Comparison of ENCODE assay signal across 11 cellular contexts in the genomic region with DNA sequence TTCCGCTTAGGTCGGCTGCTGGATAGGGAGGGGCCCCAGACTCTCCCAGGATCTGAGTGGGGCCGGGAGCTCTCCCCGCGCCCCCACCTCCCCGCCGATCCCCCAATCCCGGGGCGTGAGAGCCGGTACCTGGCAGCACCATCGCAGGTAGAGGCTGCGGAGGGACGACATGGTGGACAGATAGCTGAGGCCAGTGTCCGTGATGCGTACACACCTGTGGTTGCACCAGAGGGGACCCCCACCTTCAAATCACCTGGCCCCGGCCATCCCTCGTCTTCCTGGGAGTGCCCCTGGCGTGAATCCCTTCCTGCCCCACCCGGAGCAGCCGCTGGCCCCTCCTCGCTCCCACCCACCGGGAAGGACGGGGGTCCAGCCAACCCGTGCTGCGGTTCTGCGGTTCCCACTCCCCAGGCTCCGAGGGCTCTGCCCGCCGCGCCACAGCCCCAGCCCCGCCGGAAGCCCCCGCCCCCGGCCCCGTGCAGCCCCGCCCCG. TPM values are rescaled to one million over a fixed set of nuclear protein-coding genes. Genes with fewer than 3 reads are reported as not detected.
A peak's percentile ranks its signal among the peaks of the same experiment; 100 is the strongest.
DNase-seq lines count a peak whose midpoint lies in the region; ATAC-seq and TF ChIP-seq lines count a peak whose summit lies in the region.
"Had no signal": no experiment of that assay in that cellular context is flagged by ENCODE, and none has a peak within 500 bp of the region (broad histone marks: within the 10 kb centered on the region; RNA-seq: fewer than 3 reads in every experiment).

No MANE protein-coding gene starts in this region.

- H3K27me3 ChIP-seq in OCI-LY1 (ENCODE audit: insufficient read depth, low read length) (no peaks in the 10 kb centered on the region; the same call in 1 of the 2 replicates), endodermal cell (ENCODE audit: control insufficient read depth, insufficient read depth, low read length, poor library complexity, severe bottlenecking) (peaks cover 90% of the 10 kb centered on the region)

- no peaks in the 10 kb centered on the region for H3K36me3 ChIP-seq in OCI-LY1 (ENCODE audit: insufficient read depth, low read length)
- H3K36me3 ChIP-seq in endodermal cell (ENCODE audit: control insufficient read depth, insufficient read depth, low read length): no peaks in the 10 kb centered on the region

- ATAC-seq in GM18519 (IDR thresholded peaks at IDR 0.05; ENCODE audit: low FRiP score, unreplicated experiment): no peak
- no peak for ATAC-seq in HG02870 (IDR thresholded peaks at IDR 0.05; ENCODE audit: unreplicated experiment)

- no peaks in the 10 kb centered on the region for H3K9me2 ChIP-seq in OCI-LY1 (ENCODE audit: low read depth, low read length)

- no peak for DNase-seq in activated CD4-positive, alpha-beta T cell treated with anti-CD3 and anti-CD28 coated beads, Interleukin-2, amount 10 ng/mL, durations not matched to agents 7 days and 5 days
- DNase-seq in activated CD4-positive, alpha-beta T cell treated with anti-CD3 and anti-CD28 coated beads, Interleukin-2, amount 50 U/mL, for 1 hour: no peak
- no peak for DNase-seq in endodermal cell
- DNase-seq in HK-2 (ENCODE audit: unreplicated experiment): no peak

- H3K9me3 ChIP-seq in OCI-LY1 (ENCODE audit: low read length): no peaks in the 10 kb centered on the region
- H3K9me3 ChIP-seq in endodermal cell (ENCODE audit: control insufficient read depth, low read length): no peaks in the 10 kb centered on the region

- peak overlapping the region; percentile 70 for H3K4me3 ChIP-seq in OCI-LY1 (ENCODE audit: low read depth, low read length, poor library complexity, severe bottlenecking)
- H3K4me3 ChIP-seq in endodermal cell (ENCODE audit: low read length): no peak overlapping the region
- H3K4me3 ChIP-seq in skin epidermis: peak overlapping the region; percentile 15 to 51 (median 33)
- H3K4me3 ChIP-seq: PC-9 had no signal

- POLR2A ChIA-PET in activated CD4-positive, alpha-beta T cell treated with anti-CD3 and anti-CD28 coated beads, Interleukin-2, amount 10 ng/mL, durations not matched to agents 7 days and 5 days (lab: Charles Lee): interaction anchor here (0.5 to 1.0 kb wide), 2 partner anchors 27 to 310 kb away, joined by 3 read pairs; no protein-coding TSS in a partner anchor

- H3K27ac ChIP-seq in OCI-LY1 (ENCODE audit: low read depth, low read length, poor library complexity, severe bottlenecking) (no peak overlapping the region), endodermal cell (ENCODE audit: low read depth, low read length) (no peak overlapping the region), skin epidermis (peak overlapping the region in 16 of 21 experiments; percentile 19 to 78 (median 60))
- H3K27ac ChIP-seq: PC-9, VCaP had no signal

- H3K4me1 ChIP-seq in OCI-LY1 (ENCODE audit: insufficient read depth, low read length, severe bottlenecking) (peaks cover 26% of the 10 kb centered on the region), endodermal cell (ENCODE audit: control insufficient read depth, insufficient read depth, low read length) (no peaks in the 10 kb centered on the region)

- H3K27me3 Mint-ChIP-seq in activated CD4-positive, alpha-beta T cell treated with anti-CD3 and anti-CD28 coated beads, Interleukin-2, amount 10 ng/mL, durations not matched to agents 7 days and 5 days: peaks cover 15% of the 10 kb centered on the region
- H3K27me3 Mint-ChIP-seq in endodermal cell (ENCODE audit: insufficient read depth): peaks cover 89% of the 10 kb centered on the region
- H3K27me3 Mint-ChIP-seq: activated naive CD8-positive, alpha-beta T cell had no signal

- CTCF ChIA-PET in activated CD4-positive, alpha-beta T cell treated with anti-CD3 and anti-CD28 coated beads, Interleukin-2, amount 10 ng/mL, durations not matched to agents 7 days and 5 days (lab: Charles Lee): interaction anchor here (1.2 to 2.1 kb wide), 3 partner anchors 9 to 21 kb away, joined by 4 to 7 read pairs (median 6); no protein-coding TSS in a partner anchor

- no peaks in the 10 kb centered on the region for H3F3A ChIP-seq in OCI-LY1 (ENCODE audit: insufficient read depth, low read length)

- WGBS in endodermal cell (ENCODE audit: insufficient coverage in 1 of 2, insufficient read length in 1 of 2), 2 experiments: 3% methylated on average over 12 to 37 of the region's 37 CpGs

- no peak overlapping the region for H3K27ac Mint-ChIP-seq in activated CD4-positive, alpha-beta T cell treated with anti-CD3 and anti-CD28 coated beads, Interleukin-2, amount 10 ng/mL, durations not matched to agents 7 days and 5 days
- H3K27ac Mint-ChIP-seq in endodermal cell: no peak overlapping the region
- H3K27ac Mint-ChIP-seq: activated naive CD8-positive, alpha-beta T cell had no signal

- H3K9me3 Mint-ChIP-seq in activated CD4-positive, alpha-beta T cell treated with anti-CD3 and anti-CD28 coated beads, Interleukin-2, amount 10 ng/mL, durations not matched to agents 7 days and 5 days: no peaks in the 10 kb centered on the region
- no peaks in the 10 kb centered on the region for H3K9me3 Mint-ChIP-seq in endodermal cell

- H4K20me1 ChIP-seq in OCI-LY1 (ENCODE audit: insufficient read depth, low read length): no peaks in the 10 kb centered on the region

- H3K4me1 Mint-ChIP-seq in activated CD4-positive, alpha-beta T cell treated with anti-CD3 and anti-CD28 coated beads, Interleukin-2, amount 10 ng/mL, durations not matched to agents 7 days and 5 days: peaks cover 32% of the 10 kb centered on the region
- no peaks in the 10 kb centered on the region for H3K4me1 Mint-ChIP-seq in endodermal cell

- no peak overlapping the region for H2AFZ ChIP-seq in OCI-LY1 (ENCODE audit: low read length)
- H2AFZ ChIP-seq: PC-9 had no signal

- H3K4me3 Mint-ChIP-seq in activated CD4-positive, alpha-beta T cell treated with anti-CD3 and anti-CD28 coated beads, Interleukin-2, amount 10 ng/mL, durations not matched to agents 7 days and 5 days: peak overlapping the region; percentile 47
- H3K4me3 Mint-ChIP-seq in endodermal cell: peak overlapping the region; percentile 43

- no peaks in the 10 kb centered on the region for H3K79me2 ChIP-seq in OCI-LY1 (ENCODE audit: insufficient read depth, low read length)

- H3K9ac ChIP-seq in OCI-LY1 (ENCODE audit: low read length) (peak overlapping the region; percentile 67), endodermal cell (ENCODE audit: extremely low read depth, low read length, poor library complexity, severe bottlenecking) (no peak overlapping the region)

- no peak for TF ChIP-seq CTCF in OCI-LY1 (IDR thresholded peaks at IDR 0.05; ENCODE audit: low read length)
- no peak for TF ChIP-seq CTCF in endodermal cell (conservative IDR thresholded peaks at IDR 0.05)

- peaks cover 4% of the 10 kb centered on the region for H3K36me3 Mint-ChIP-seq in activated CD4-positive, alpha-beta T cell treated with anti-CD3 and anti-CD28 coated beads, Interleukin-2, amount 10 ng/mL, durations not matched to agents 7 days and 5 days (ENCODE audit: low read depth)
- H3K36me3 Mint-ChIP-seq in endodermal cell (ENCODE audit: low read depth): no peaks in the 10 kb centered on the region
- H3K36me3 Mint-ChIP-seq: activated naive CD8-positive, alpha-beta T cell had no signal

- H3K4me2 ChIP-seq in OCI-LY1 (ENCODE audit: low read length): peak overlapping the region; percentile 94

RNA-seq across cellular contexts. Expression of a gene that starts 4.7 kb away (rescaled TPM):
- 10 to 100 TPM; 19.3 to 20.0 TPM for total RNA-seq in activated CD4-positive, alpha-beta T cell treated with anti-CD3 and anti-CD28 coated beads, Interleukin-2, amount 10 ng/mL, durations not matched to agents 7 days and 5 days
- 10 to 100 TPM; 20.8 to 21.5 TPM for total RNA-seq in endodermal cell
- 13.9 TPM for polyA plus RNA-seq in endodermal cell (2013, experiment 1 of 2)
- 12.5 TPM for polyA plus RNA-seq in endodermal cell (2013, experiment 2 of 2)

RNA-seq across cellular contexts. Expression of a gene that starts 10.7 kb away (rescaled TPM):
- 10 to 100 TPM; 12.7 to 14.3 TPM for total RNA-seq in activated CD4-positive, alpha-beta T cell treated with anti-CD3 and anti-CD28 coated beads, Interleukin-2, amount 10 ng/mL, durations not matched to agents 7 days and 5 days
- total RNA-seq in endodermal cell: 1 to 10 TPM in 1 of 2 donors, under 1 TPM in 1; 0.38 to 2.2 TPM
- 4.7 TPM for polyA plus RNA-seq in endodermal cell (2013, experiment 1 of 2)
- 3.9 TPM for polyA plus RNA-seq in endodermal cell (2013, experiment 2 of 2)

RNA-seq across cellular contexts. Expression of a gene that starts 10.8 kb away (rescaled TPM):
- total RNA-seq in activated CD4-positive, alpha-beta T cell treated with anti-CD3 and anti-CD28 coated beads, Interleukin-2, amount 10 ng/mL, durations not matched to agents 7 days and 5 days: 10 to 100 TPM; 33.8 to 34.3 TPM
- total RNA-seq in endodermal cell: 10 to 100 TPM; 48.8 to 55.6 TPM
- 43.9 TPM for polyA plus RNA-seq in endodermal cell (2013, experiment 1 of 2)
- 39.3 TPM for polyA plus RNA-seq in endodermal cell (2013, experiment 2 of 2)

RNA-seq across cellular contexts. Expression of a gene that starts 14.7 kb away (rescaled TPM):
- 10 to 100 TPM; 68.7 to 69.7 TPM for total RNA-seq in activated CD4-positive, alpha-beta T cell treated with anti-CD3 and anti-CD28 coated beads, Interleukin-2, amount 10 ng/mL, durations not matched to agents 7 days and 5 days
- 100 to 1,000 TPM; 105 to 124 TPM for total RNA-seq in endodermal cell
- polyA plus RNA-seq in endodermal cell (2013, experiment 1 of 2): 68.0 TPM
- polyA plus RNA-seq in endodermal cell (2013, experiment 2 of 2): 67.5 TPM

RNA-seq across cellular contexts. Expression of a gene that starts 19.4 kb away (rescaled TPM):
- total RNA-seq in activated CD4-positive, alpha-beta T cell treated with anti-CD3 and anti-CD28 coated beads, Interleukin-2, amount 10 ng/mL, durations not matched to agents 7 days and 5 days: 1 to 10 TPM; 1.5 to 1.7 TPM
- total RNA-seq in endodermal cell: 1 to 10 TPM; 3.7 to 5.1 TPM
- polyA plus RNA-seq in endodermal cell (2013, experiment 1 of 2): 4.2 TPM
- 2.2 TPM for polyA plus RNA-seq in endodermal cell (2013, experiment 2 of 2)

Comparison
In these comparisons a context has a peak if more than half of its experiments do, and no peak if none do; other contexts are left out.
1. H3K27ac ChIP-seq: peak in skin epidermis (16 of 21); none in OCI-LY1 (single experiment) and endodermal cell (single experiment).
2. RNA of a gene that starts 10.7 kb away (total RNA-seq): 12.7 to 14.3 TPM in activated CD4-positive, alpha-beta T cell treated with anti-CD3 and anti-CD28 coated beads, Interleukin-2, amount 10 ng/mL, durations not matched to agents 7 days and 5 days; 0.38 to 2.2 TPM in endodermal cell; every median in the first group is over 4 times any median in the second.